In the genomic region with DNA sequence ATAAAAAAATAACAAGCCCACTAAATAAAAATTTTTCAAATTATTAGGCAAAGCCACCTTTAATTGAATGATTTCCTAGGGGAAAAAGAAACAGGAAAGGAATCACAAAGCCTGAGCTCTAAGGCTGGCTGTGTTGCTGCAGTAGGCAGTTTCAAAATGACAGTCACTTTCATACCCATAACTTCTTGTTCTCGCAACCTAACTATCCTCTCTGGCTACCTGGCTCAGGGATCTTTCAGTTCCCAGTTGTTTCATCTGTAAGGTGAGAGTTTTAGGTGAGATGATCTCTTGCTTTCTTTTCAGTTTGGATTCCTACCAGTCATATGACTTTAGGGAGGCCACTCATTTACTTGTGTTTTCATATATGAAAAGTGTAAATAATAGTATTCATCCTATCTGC, we compare ENCODE assay signal across 14 cellular contexts.
"Had no signal": no experiment of that assay in that cellular context is flagged by ENCODE, and none has a peak within 500 bp of the region (broad histone marks: within the 10 kb centered on the region; RNA-seq: fewer than 3 reads in every experiment).

No MANE protein-coding gene starts in this region.

- H3K36me3 ChIP-seq: lower lobe of right lung, right lobe of liver, tibial nerve had no signal

- H3K9me3 ChIP-seq: lower lobe of right lung, right lobe of liver, tibial nerve had no signal

- DNase-seq: activated CD4-positive, alpha-beta memory T cell treated with anti-CD3 and anti-CD28 coated beads for 36 hours; activated CD4-positive, alpha-beta T cell treated with anti-CD3 and anti-CD28 coated beads for 4 hours; effector CD4-positive, alpha-beta T cell; hypothalamus; islet precursor cell; left colon; lower lobe of right lung; naive thymus-derived CD8-positive, alpha-beta T cell; right lobe of liver; small intestine; stimulated activated CD4-positive, alpha-beta T cell treated with anti-CD3 and anti-CD28 coated beads, Interleukin-15, amount 100 ng/mL, for 24 hours; stimulated activated CD4-positive, alpha-beta T cell treated with anti-CD3 and anti-CD28 coated beads, Interleukin-2, amount 100 ng/mL, for 48 hours had no signal

- H3K27ac ChIP-seq: lower lobe of right lung, right lobe of liver, tibial nerve had no signal

- ATAC-seq: left colon; lower lobe of right lung; naive thymus-derived CD8-positive, alpha-beta T cell; right lobe of liver; WTC11 had no signal

- H3K27me3 ChIP-seq: right lobe of liver, tibial nerve had no signal

- H3K4me3 ChIP-seq: lower lobe of right lung, right lobe of liver, tibial nerve had no signal

- H3K4me1 ChIP-seq: lower lobe of right lung, tibial nerve had no signal
